8 cellular contexts compared by ENCODE assay signal in the genomic region with DNA sequence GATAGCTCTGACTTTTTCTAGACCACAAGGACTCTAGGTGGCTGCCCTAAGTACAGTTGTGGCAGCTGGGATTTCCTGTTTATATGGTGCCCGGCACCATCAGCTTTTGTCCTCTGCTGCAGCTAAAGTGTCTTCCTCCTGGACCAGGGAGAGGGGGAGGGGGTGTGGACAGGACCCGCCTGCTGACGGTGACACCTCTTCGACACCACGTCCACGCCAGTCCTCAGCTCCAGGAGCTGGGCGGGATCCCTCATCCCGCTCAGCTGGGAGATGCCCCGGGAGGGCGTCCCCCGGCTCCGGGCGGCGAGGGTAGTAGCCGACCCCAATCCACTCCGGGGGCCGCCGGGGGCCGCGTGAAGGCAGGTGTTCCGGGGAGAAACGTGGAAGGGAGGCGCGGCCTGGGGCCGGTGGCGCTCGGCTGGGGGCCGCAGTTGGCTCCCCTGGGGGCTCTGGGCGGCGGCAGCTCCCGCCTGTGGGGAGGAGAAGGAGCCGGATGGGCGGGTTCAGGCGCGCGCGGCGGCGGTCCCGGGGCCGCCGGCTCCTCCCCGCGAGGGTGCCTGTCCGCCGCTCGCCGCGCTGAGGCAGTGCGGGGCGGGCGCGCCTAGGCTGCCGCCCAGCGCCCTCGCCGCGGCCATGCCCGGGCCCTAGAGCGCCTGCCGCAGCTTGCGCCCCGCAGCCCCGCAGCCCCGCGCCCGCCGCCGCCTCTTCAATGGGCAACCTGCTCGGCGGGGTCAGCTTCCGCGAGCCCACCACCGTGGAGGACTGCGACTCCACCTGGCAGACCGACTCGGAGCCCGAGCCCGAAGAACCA. TPM values are rescaled to one million over a fixed set of nuclear protein-coding genes. Genes with fewer than 3 reads are reported as not detected.
DNase-seq lines count a peak whose midpoint lies in the region; ATAC-seq and TF ChIP-seq lines count a peak whose summit lies in the region.

Gene OGFRL1 (plus strand): TSS at position 584 of the 811 bp plus-strand sequence. CDS start 126 bp downstream, at position 710.

- peaks cover 47 to 56% (median 55%) of the 10 kb centered on the region in 3 donors for H3K4me1 Mint-ChIP-seq in naive B cell
- peaks cover 38 to 53% of the 10 kb centered on the region in 2 donors for H3K4me1 Mint-ChIP-seq in stimulated activated naive B cell treated with anti-CD40 and anti-IgM and Interleukin-4, amounts not matched to agents 10 μg/mL and 1 μg/mL and 100 μg/mL, for 72 hours

- peak; percentile 20 to 78 for TF ChIP-seq POLR2A in Peyer's patch (IDR thresholded peaks at IDR 0.05)

- no peaks in the 10 kb centered on the region for H3K9me3 ChIP-seq in Peyer's patch

- peak within 1 kb of the TSS; percentile 85 to 97 (median 96) for H3K27ac Mint-ChIP-seq in naive B cell
- peak within 1 kb of the TSS; percentile 94 for H3K27ac Mint-ChIP-seq in stimulated activated naive B cell treated with anti-CD40 and anti-IgM and Interleukin-4, amounts not matched to agents 10 μg/mL and 1 μg/mL and 100 μg/mL, for 72 hours

- peak in 2 of 6 experiments; percentile 36 to 45 for TF ChIP-seq CTCF in Peyer's patch (IDR thresholded peaks at IDR 0.05)

- no peak; the same call in 1 of the 2 replicates for TF ChIP-seq EP300 in Ishikawa (IDR thresholded peaks at IDR 0.05; ENCODE audit: borderline replicate concordance)

- TF ChIP-seq RAD21 in Ishikawa (IDR thresholded peaks at IDR 0.05; ENCODE audit: low read depth): no peak

- peak within 1 kb of the TSS; percentile 83 to 95 (median 92) for H3K4me3 Mint-ChIP-seq in naive B cell
- peak within 1 kb of the TSS; percentile 90 for H3K4me3 Mint-ChIP-seq in stimulated activated naive B cell treated with anti-CD40 and anti-IgM and Interleukin-4, amounts not matched to agents 10 μg/mL and 1 μg/mL and 100 μg/mL, for 72 hours

- H3K36me3 Mint-ChIP-seq in naive B cell: peaks cover 2 to 8% of the 10 kb centered on the region in 2 donors
- peaks cover 16 to 18% of the 10 kb centered on the region in 2 donors for H3K36me3 Mint-ChIP-seq in stimulated activated naive B cell treated with anti-CD40 and anti-IgM and Interleukin-4, amounts not matched to agents 10 μg/mL and 1 μg/mL and 100 μg/mL, for 72 hours

- no peaks in the 10 kb centered on the region for H3K9me3 Mint-ChIP-seq in naive B cell
- no peaks in the 10 kb centered on the region for H3K9me3 Mint-ChIP-seq in stimulated activated naive B cell treated with anti-CD40 and anti-IgM and Interleukin-4, amounts not matched to agents 10 μg/mL and 1 μg/mL and 100 μg/mL, for 72 hours

- peaks cover 0 to 7% (median 3%) of the 10 kb centered on the region in 4 donors for H3K4me1 ChIP-seq in Peyer's patch

- peak within 1 kb of the TSS; percentile 82 to 96 (median 94) for H3K27ac ChIP-seq in Peyer's patch

- no peaks in the 10 kb centered on the region for H3K36me3 ChIP-seq in Peyer's patch

- DNase-seq in DMS53 treated with DMSO at 0.1 percent for 48 hours (lab: John Stamatoyannopoulos, UW; ENCODE audit: unreplicated experiment) (peak; percentile 83), Peyer's patch (peak; percentile 76 to 93 (median 91)), activated T-helper 1 cell treated with Interleukin-2 at 50 U/mL for 16 hours (ENCODE audit: low read depth) (peak; percentile 57), fibroblast of gingiva (ENCODE audit: low read depth) (peak; percentile 80), naive B cell (peak; percentile 84)
- DNase-seq in stimulated activated naive B cell treated with anti-CD40 and anti-IgM and Interleukin-4, amounts not matched to agents 10 μg/mL and 1 μg/mL and 100 μg/mL, for 72 hours: peak; percentile 80

- H3K27me3 Mint-ChIP-seq in naive B cell: no peaks in the 10 kb centered on the region
- H3K27me3 Mint-ChIP-seq in stimulated activated naive B cell treated with anti-CD40 and anti-IgM and Interleukin-4, amounts not matched to agents 10 μg/mL and 1 μg/mL and 100 μg/mL, for 72 hours: no peaks in the 10 kb centered on the region

- H3K4me3 ChIP-seq in Peyer's patch: peak within 1 kb of the TSS; percentile 66 to 93 (median 74)

- H3K27me3 ChIP-seq in Peyer's patch: no peaks in the 10 kb centered on the region

- ATAC-seq in GM21619 (IDR thresholded peaks at IDR 0.05; ENCODE audit: unreplicated experiment) (peak; percentile 81), naive B cell (ENCODE audit: low read depth in 2 of 2) (peak; percentile 80 to 81)
- peak; percentile 84 to 85 for ATAC-seq in stimulated activated naive B cell treated with anti-CD40 and anti-IgM and Interleukin-4, amounts not matched to agents 10 μg/mL and 1 μg/mL and 100 μg/mL, for 72 hours (replicated peaks)

TF ChIP-seq in Ishikawa, 13 proteins besides CTCF, POLR2A, EP300 and RAD21:
- TF ChIP-seq EGR1 (IDR thresholded peaks at IDR 0.05) (no peak), CEBPB (IDR thresholded peaks at IDR 0.05) (no peak), MAX (IDR thresholded peaks at IDR 0.05) (peak; percentile 32; the same call in 1 of the 2 replicates), TEAD4 (IDR thresholded peaks at IDR 0.05) (no peak), NFIC (IDR thresholded peaks at IDR 0.05) (0 out of 2 replicates have a peak, but pooled peaks have one; percentile 18), FOXM1 (IDR thresholded peaks at IDR 0.05; ENCODE audit: borderline replicate concordance, low read depth) (no peak), YY1 (IDR thresholded peaks at IDR 0.05; ENCODE audit: low read depth) (no peak), ZBTB7A (IDR thresholded peaks at IDR 0.05; ENCODE audit: low read depth) (peak; percentile 70), TAF1 (IDR thresholded peaks at IDR 0.05; ENCODE audit: low read depth) (peak; percentile 38; the same call in 1 of the 2 replicates), TCF12 (IDR thresholded peaks at IDR 0.05; ENCODE audit: low read depth) (peak; percentile 30; the same call in 1 of the 2 replicates), REST (IDR thresholded peaks at IDR 0.05; ENCODE audit: low read depth) (no peak)

RNA-seq across cellular contexts. Expression of gene OGFRL1, which starts in this region (rescaled TPM):
- 10 to 100 TPM in 1 of 4 donors, 1 to 10 TPM in 3; 3.0 to 36.3 (median 5.5) TPM for total RNA-seq in Peyer's patch
- polyA plus RNA-seq in naive B cell (ENCODE audit: low read depth in 6 of 6): 10 to 100 TPM in 4 of 6 donors, 1 to 10 TPM in 2; 9.4 to 17.0 (median 11.3) TPM

Comparison
In these comparisons a context has a peak if more than half of its experiments do, and no peak if none do; other contexts are left out.
1. Peak in every context shown above with its lines: DNase-seq, ATAC-seq, H3K4me3 ChIP-seq and H3K27ac ChIP-seq.